13 cellular contexts compared by ENCODE assay signal in genomic region chrX:118502121-118502794, GRCh38. TPM values are rescaled to one million over a fixed set of nuclear protein-coding genes. Genes with fewer than 3 reads are reported as not detected.
A peak's percentile ranks its signal among the peaks of the same experiment; 100 is the strongest.
DNase-seq lines count a peak whose midpoint lies in the region; ATAC-seq and TF ChIP-seq lines count a peak whose summit lies in the region.
"Had no signal": no experiment of that assay in that cellular context is flagged by ENCODE, and none has a peak within 500 bp of the region (broad histone marks: within the 10 kb centered on the region; RNA-seq: fewer than 3 reads in every experiment).

No MANE protein-coding gene starts in this region.

- H3K27me3 Mint-ChIP-seq in activated T-cell treated with anti-CD3 and anti-CD28 coated beads, Interleukin-2, amount 50 U/mL, for 72 hours (ENCODE audit: low read depth) = no peaks in the 10 kb centered on the region
- no peaks in the 10 kb centered on the region for H3K27me3 Mint-ChIP-seq in activated naive CD8-positive, alpha-beta T cell treated with anti-CD3 and anti-CD28 coated beads, Interleukin-2, amount 10 ng/mL, durations not matched to agents 7 days and 5 days
- no peaks in the 10 kb centered on the region for H3K27me3 Mint-ChIP-seq in stimulated activated naive CD8-positive, alpha-beta T cell treated with anti-CD3 and anti-CD28 coated beads, Interleukin-15, amount 100 ng/mL, for 72 hours

- H2AFZ ChIP-seq in OCI-LY7 (ENCODE audit: low read length) = no peak overlapping the region

- intact Hi-C loops in OCI-LY7 (cut with micrococcal nuclease; ENCODE audit: unreplicated experiment) (no loop called here), psoas muscle (cut with DNase I) (no loop called here)

- peak overlapping the region; percentile 46 for H3K27ac ChIP-seq in OCI-LY7 (ENCODE audit: low read depth, low read length, poor library complexity, severe bottlenecking)
- H3K27ac ChIP-seq in psoas muscle = no peak overlapping the region
- H3K27ac ChIP-seq: testis had no signal

- peaks cover 0 to 30% (median 0%) of the 10 kb centered on the region in 3 donors for H3K27me3 ChIP-seq in psoas muscle (ENCODE audit: insufficient read depth in 3 of 3, low read length in 2 of 3)
- H3K27me3 ChIP-seq: testis had no signal

- no peaks in the 10 kb centered on the region for H3K9me3 ChIP-seq in OCI-LY7 (ENCODE audit: low read length)
- no peaks in the 10 kb centered on the region for H3K9me3 ChIP-seq in psoas muscle
- H3K9me3 ChIP-seq: esophagus squamous epithelium, testis had no signal

- H3K9me2 ChIP-seq in OCI-LY7 (ENCODE audit: insufficient read depth, low read length) = no peaks in the 10 kb centered on the region

- peak overlapping the region; percentile 48 for H3K4me2 ChIP-seq in OCI-LY7 (ENCODE audit: low read length)

- peak in 1 of 2 donors; percentile 34 for ATAC-seq in activated T-cell treated with anti-CD3 and anti-CD28 coated beads, Interleukin-2, amount 50 U/mL, for 72 hours (replicated peaks in 1 of 2)
- peak; percentile 16 for ATAC-seq in activated naive CD8-positive, alpha-beta T cell treated with anti-CD3 and anti-CD28 coated beads, Interleukin-2, amount 10 ng/mL, durations not matched to agents 7 days and 5 days (ENCODE audit: low read depth)
- no peak for ATAC-seq in stimulated activated naive CD8-positive, alpha-beta T cell treated with anti-CD3 and anti-CD28 coated beads, Interleukin-15, amount 100 ng/mL, for 72 hours
- ATAC-seq in psoas muscle = no peak
- no peak for ATAC-seq in GM18870 (IDR thresholded peaks at IDR 0.05; ENCODE audit: unreplicated experiment)

- 58 to 80% (median 76%) methylated on average over 7 of the region's 7 CpGs for WGBS in psoas muscle, 3 donors

- H3K4me3 Mint-ChIP-seq in activated T-cell treated with anti-CD3 and anti-CD28 coated beads, Interleukin-2, amount 50 U/mL, for 72 hours = peak overlapping the region; percentile 79 to 86
- peak overlapping the region; percentile 77 for H3K4me3 Mint-ChIP-seq in activated naive CD8-positive, alpha-beta T cell treated with anti-CD3 and anti-CD28 coated beads, Interleukin-2, amount 10 ng/mL, durations not matched to agents 7 days and 5 days
- H3K4me3 Mint-ChIP-seq in stimulated activated naive CD8-positive, alpha-beta T cell treated with anti-CD3 and anti-CD28 coated beads, Interleukin-15, amount 100 ng/mL, for 72 hours = peak overlapping the region; percentile 75

- H4K20me1 ChIP-seq in OCI-LY7 (ENCODE audit: insufficient read depth, low read length) = no peaks in the 10 kb centered on the region

- peaks cover 0 to 2% of the 10 kb centered on the region in 2 donors for H3K9me3 Mint-ChIP-seq in activated T-cell treated with anti-CD3 and anti-CD28 coated beads, Interleukin-2, amount 50 U/mL, for 72 hours
- no peaks in the 10 kb centered on the region for H3K9me3 Mint-ChIP-seq in activated naive CD8-positive, alpha-beta T cell treated with anti-CD3 and anti-CD28 coated beads, Interleukin-2, amount 10 ng/mL, durations not matched to agents 7 days and 5 days
- H3K9me3 Mint-ChIP-seq in stimulated activated naive CD8-positive, alpha-beta T cell treated with anti-CD3 and anti-CD28 coated beads, Interleukin-15, amount 100 ng/mL, for 72 hours = no peaks in the 10 kb centered on the region

- no peak for DNase-seq in activated T-cell treated with anti-CD3 and anti-CD28 coated beads, Interleukin-2, amount 50 U/mL, for 72 hours
- no peak for DNase-seq in activated T-cell treated with anti-CD3 and anti-CD28 coated beads, Interleukin-2, amount 50 U/mL, for 1 hour
- DNase-seq in OCI-LY7 (ENCODE audit: low spot score) (no peak), psoas muscle (no peak), putamen (ENCODE audit: low spot score) (no peak)
- no peak for DNase-seq in activated naive CD8-positive, alpha-beta T cell treated with anti-CD3 and anti-CD28 coated beads, Interleukin-2, amount 10 ng/mL, durations not matched to agents 7 days and 5 days
- DNase-seq in stimulated activated naive CD8-positive, alpha-beta T cell treated with anti-CD3 and anti-CD28 coated beads, Interleukin-15, amount 100 ng/mL, for 72 hours = no peak
- DNase-seq: EL, esophagus squamous epithelium, NCI-H1105 treated with DMSO at 0.1 percent for 48 hours, NCI-H69, testis had no signal

- CTCF ChIA-PET in OCI-LY7 (lab: Charles Lee; ENCODE audit: unreplicated experiment) = no interaction called here

- H3K4me1 ChIP-seq in OCI-LY7 (ENCODE audit: insufficient read depth, low read length, poor library complexity, severe bottlenecking) (peaks cover 43% of the 10 kb centered on the region), psoas muscle (no peaks in the 10 kb centered on the region)
- H3K4me1 ChIP-seq: testis had no signal

- H3K36me3 Mint-ChIP-seq in activated T-cell treated with anti-CD3 and anti-CD28 coated beads, Interleukin-2, amount 50 U/mL, for 72 hours (ENCODE audit: insufficient read depth in 2 of 2) = peaks cover 0 to 2% of the 10 kb centered on the region in 2 donors
- peaks cover 5% of the 10 kb centered on the region for H3K36me3 Mint-ChIP-seq in activated naive CD8-positive, alpha-beta T cell treated with anti-CD3 and anti-CD28 coated beads, Interleukin-2, amount 10 ng/mL, durations not matched to agents 7 days and 5 days

- POLR2A ChIA-PET in OCI-LY7 (lab: Charles Lee) = no interaction called here
- POLR2A ChIA-PET in activated naive CD8-positive, alpha-beta T cell treated with anti-CD3 and anti-CD28 coated beads, Interleukin-2, amount 10 ng/mL, durations not matched to agents 7 days and 5 days (lab: Charles Lee) = interaction anchor here (1.2 kb wide), 1 partner anchor 26 kb away, joined by 4 read pairs; no protein-coding TSS in a partner anchor

- TF ChIP-seq CTCF in OCI-LY7 (conservative IDR thresholded peaks at IDR 0.05; ENCODE audit: low read length) (no peak), psoas muscle (IDR thresholded peaks at IDR 0.05) (no peak)

- H3K4me1 Mint-ChIP-seq in activated T-cell treated with anti-CD3 and anti-CD28 coated beads, Interleukin-2, amount 50 U/mL, for 72 hours (ENCODE audit: low read depth) = peaks cover 56% of the 10 kb centered on the region
- H3K4me1 Mint-ChIP-seq in activated naive CD8-positive, alpha-beta T cell treated with anti-CD3 and anti-CD28 coated beads, Interleukin-2, amount 10 ng/mL, durations not matched to agents 7 days and 5 days = peaks cover 31% of the 10 kb centered on the region
- H3K4me1 Mint-ChIP-seq in stimulated activated naive CD8-positive, alpha-beta T cell treated with anti-CD3 and anti-CD28 coated beads, Interleukin-15, amount 100 ng/mL, for 72 hours = peaks cover 51% of the 10 kb centered on the region

- no peaks in the 10 kb centered on the region; the same call in 1 of the 2 replicates for H3K36me3 ChIP-seq in OCI-LY7 (ENCODE audit: insufficient read depth, low read length)
- H3K36me3 ChIP-seq in psoas muscle (ENCODE audit: insufficient read depth in 1 of 2, low read depth in 1 of 2) = no peaks in the 10 kb centered on the region
- H3K36me3 ChIP-seq: esophagus squamous epithelium had no signal

- peaks cover 53% of the 10 kb centered on the region for H3K79me2 ChIP-seq in OCI-LY7 (ENCODE audit: insufficient read depth, low read depth, low read length)

- peak overlapping the region; percentile 29 for H3K4me3 ChIP-seq in OCI-LY7 (ENCODE audit: low read depth, low read length, poor library complexity, severe bottlenecking)
- no peak overlapping the region for H3K4me3 ChIP-seq in psoas muscle
- H3K4me3 ChIP-seq: esophagus squamous epithelium, testis had no signal

- peak overlapping the region; percentile 89 for H3K27ac Mint-ChIP-seq in activated T-cell treated with anti-CD3 and anti-CD28 coated beads, Interleukin-2, amount 50 U/mL, for 72 hours
- peak overlapping the region; percentile 93 for H3K27ac Mint-ChIP-seq in activated naive CD8-positive, alpha-beta T cell treated with anti-CD3 and anti-CD28 coated beads, Interleukin-2, amount 10 ng/mL, durations not matched to agents 7 days and 5 days
- H3K27ac Mint-ChIP-seq in stimulated activated naive CD8-positive, alpha-beta T cell treated with anti-CD3 and anti-CD28 coated beads, Interleukin-15, amount 100 ng/mL, for 72 hours = peak overlapping the region; percentile 96 to 97

- BruUV-seq in OCI-LY7 (replicated peaks; lab: Mats Ljungman, UMichigan) = no TSS peak

RNA-seq across cellular contexts. Expression of gene DOCK11, which starts 6.6 kb away (rescaled TPM):
- 10 to 100 TPM; 65.2 to 71.0 TPM for total RNA-seq in activated T-cell treated with anti-CD3 and anti-CD28 coated beads, Interleukin-2, amount 50 U/mL, for 72 hours
- total RNA-seq in OCI-LY7 (2014; rRNA removed; shearing (Covaris generic)) = 24.9 and 27.0 TPM in 2 replicates
- total RNA-seq in OCI-LY7 (2022) (34.7 and 37.1 TPM in 2 replicates), psoas muscle (1 to 10 TPM; 1.6 to 4.4 (median 2.2) TPM)
- 10 to 100 TPM; 71.9 to 80.4 TPM for total RNA-seq in activated naive CD8-positive, alpha-beta T cell treated with anti-CD3 and anti-CD28 coated beads, Interleukin-2, amount 10 ng/mL, durations not matched to agents 7 days and 5 days
- 1 to 10 TPM; 1.6 to 2.0 (median 1.9) TPM for polyA plus RNA-seq in psoas muscle

Comparison
In these comparisons a context has a peak if more than half of its experiments do, and no peak if none do; other contexts are left out.
1. RNA of gene DOCK11, which starts 6.6 kb away (total RNA-seq): 71.9 to 80.4 TPM in activated naive CD8-positive, alpha-beta T cell treated with anti-CD3 and anti-CD28 coated beads, Interleukin-2, amount 10 ng/mL, durations not matched to agents 7 days and 5 days, 65.2 to 71.0 TPM in activated T-cell treated with anti-CD3 and anti-CD28 coated beads, Interleukin-2, amount 50 U/mL, for 72 hours and 24.9 to 37.1 TPM in OCI-LY7; 1.6 to 4.4 TPM in psoas muscle; every median in the first group is over 4 times any median in the second.
2. Peak in every context shown above with its lines, with median percentiles within 50 percentile points of each other: H3K27ac Mint-ChIP-seq and H3K4me3 Mint-ChIP-seq.